In the genomic region with DNA sequence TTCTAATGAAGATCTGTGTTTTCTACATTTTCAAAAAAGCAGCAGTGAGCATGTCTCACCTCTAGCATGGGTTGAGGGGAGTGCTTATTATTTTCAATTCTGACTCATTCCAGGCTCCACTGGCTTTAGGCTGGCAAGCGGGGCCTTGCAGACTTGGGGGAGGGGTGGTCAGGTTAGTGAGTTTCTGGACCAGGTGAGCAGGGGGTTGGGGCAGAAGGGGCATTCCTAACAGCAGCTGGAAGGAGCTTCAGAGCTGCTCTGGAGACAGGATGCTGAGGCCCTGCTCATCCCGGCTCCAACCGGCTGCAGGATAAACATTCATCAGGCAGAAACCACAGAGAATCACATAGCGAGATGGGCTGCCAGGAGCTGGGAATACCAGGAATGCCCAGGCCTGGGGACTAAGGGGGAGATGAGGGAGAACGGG, we compare ENCODE assay signal across 1 cellular context.
TF ChIP-seq lines count a peak whose summit lies in the region.

No MANE protein-coding gene starts in this region.

TF ChIP-seq in GM23338, 12 proteins besides CTCF, POLR2A, EP300 and RAD21 (continued from another document):
- TF ChIP-seq, protein P1, sequence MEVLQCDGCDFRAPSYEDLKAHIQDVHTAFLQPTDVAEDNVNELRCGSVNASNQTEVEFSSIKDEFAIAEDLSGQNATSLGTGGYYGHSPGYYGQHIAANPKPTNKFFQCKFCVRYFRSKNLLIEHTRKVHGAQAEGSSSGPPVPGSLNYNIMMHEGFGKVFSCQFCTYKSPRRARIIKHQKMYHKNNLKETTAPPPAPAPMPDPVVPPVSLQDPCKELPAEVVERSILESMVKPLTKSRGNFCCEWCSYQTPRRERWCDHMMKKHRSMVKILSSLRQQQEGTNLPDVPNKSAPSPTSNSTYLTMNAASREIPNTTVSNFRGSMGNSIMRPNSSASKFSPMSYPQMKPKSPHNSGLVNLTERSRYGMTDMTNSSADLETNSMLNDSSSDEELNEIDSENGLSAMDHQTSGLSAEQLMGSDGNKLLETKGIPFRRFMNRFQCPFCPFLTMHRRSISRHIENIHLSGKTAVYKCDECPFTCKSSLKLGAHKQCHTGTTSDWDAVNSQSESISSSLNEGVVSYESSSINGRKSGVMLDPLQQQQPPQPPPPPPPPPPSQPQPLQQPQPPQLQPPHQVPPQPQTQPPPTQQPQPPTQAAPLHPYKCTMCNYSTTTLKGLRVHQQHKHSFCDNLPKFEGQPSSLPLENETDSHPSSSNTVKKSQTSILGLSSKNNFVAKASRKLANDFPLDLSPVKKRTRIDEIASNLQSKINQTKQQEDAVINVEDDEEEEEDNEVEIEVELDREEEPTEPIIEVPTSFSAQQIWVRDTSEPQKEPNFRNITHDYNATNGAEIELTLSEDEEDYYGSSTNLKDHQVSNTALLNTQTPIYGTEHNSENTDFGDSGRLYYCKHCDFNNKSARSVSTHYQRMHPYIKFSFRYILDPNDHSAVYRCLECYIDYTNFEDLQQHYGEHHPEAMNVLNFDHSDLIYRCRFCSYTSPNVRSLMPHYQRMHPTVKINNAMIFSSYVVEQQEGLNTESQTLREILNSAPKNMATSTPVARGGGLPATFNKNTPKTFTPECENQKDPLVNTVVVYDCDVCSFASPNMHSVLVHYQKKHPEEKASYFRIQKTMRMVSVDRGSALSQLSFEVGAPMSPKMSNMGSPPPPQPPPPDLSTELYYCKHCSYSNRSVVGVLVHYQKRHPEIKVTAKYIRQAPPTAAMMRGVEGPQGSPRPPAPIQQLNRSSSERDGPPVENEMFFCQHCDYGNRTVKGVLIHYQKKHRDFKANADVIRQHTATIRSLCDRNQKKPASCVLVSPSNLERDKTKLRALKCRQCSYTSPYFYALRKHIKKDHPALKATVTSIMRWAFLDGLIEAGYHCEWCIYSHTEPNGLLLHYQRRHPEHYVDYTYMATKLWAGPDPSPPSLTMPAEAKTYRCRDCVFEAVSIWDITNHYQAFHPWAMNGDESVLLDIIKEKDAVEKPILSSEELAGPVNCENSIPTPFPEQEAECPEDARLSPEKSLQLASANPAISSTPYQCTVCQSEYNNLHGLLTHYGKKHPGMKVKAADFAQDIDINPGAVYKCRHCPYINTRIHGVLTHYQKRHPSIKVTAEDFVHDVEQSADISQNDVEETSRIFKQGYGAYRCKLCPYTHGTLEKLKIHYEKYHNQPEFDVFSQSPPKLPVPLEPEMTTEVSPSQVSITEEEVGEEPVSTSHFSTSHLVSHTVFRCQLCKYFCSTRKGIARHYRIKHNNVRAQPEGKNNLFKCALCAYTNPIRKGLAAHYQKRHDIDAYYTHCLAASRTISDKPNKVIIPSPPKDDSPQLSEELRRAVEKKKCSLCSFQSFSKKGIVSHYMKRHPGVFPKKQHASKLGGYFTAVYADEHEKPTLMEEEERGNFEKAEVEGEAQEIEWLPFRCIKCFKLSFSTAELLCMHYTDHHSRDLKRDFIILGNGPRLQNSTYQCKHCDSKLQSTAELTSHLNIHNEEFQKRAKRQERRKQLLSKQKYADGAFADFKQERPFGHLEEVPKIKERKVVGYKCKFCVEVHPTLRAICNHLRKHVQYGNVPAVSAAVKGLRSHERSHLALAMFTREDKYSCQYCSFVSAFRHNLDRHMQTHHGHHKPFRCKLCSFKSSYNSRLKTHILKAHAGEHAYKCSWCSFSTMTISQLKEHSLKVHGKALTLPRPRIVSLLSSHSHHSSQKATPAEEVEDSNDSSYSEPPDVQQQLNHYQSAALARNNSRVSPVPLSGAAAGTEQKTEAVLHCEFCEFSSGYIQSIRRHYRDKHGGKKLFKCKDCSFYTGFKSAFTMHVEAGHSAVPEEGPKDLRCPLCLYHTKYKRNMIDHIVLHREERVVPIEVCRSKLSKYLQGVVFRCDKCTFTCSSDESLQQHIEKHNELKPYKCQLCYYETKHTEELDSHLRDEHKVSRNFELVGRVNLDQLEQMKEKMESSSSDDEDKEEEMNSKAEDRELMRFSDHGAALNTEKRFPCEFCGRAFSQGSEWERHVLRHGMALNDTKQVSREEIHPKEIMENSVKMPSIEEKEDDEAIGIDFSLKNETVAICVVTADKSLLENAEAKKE (CRISPR knock-in tag; IDR thresholded peaks at IDR 0.05): no peak
- no peak for TF ChIP-seq EZH2phosphoT487 (IDR thresholded peaks at IDR 0.05; ENCODE audit: unreplicated experiment)
- TF ChIP-seq, protein P2, sequence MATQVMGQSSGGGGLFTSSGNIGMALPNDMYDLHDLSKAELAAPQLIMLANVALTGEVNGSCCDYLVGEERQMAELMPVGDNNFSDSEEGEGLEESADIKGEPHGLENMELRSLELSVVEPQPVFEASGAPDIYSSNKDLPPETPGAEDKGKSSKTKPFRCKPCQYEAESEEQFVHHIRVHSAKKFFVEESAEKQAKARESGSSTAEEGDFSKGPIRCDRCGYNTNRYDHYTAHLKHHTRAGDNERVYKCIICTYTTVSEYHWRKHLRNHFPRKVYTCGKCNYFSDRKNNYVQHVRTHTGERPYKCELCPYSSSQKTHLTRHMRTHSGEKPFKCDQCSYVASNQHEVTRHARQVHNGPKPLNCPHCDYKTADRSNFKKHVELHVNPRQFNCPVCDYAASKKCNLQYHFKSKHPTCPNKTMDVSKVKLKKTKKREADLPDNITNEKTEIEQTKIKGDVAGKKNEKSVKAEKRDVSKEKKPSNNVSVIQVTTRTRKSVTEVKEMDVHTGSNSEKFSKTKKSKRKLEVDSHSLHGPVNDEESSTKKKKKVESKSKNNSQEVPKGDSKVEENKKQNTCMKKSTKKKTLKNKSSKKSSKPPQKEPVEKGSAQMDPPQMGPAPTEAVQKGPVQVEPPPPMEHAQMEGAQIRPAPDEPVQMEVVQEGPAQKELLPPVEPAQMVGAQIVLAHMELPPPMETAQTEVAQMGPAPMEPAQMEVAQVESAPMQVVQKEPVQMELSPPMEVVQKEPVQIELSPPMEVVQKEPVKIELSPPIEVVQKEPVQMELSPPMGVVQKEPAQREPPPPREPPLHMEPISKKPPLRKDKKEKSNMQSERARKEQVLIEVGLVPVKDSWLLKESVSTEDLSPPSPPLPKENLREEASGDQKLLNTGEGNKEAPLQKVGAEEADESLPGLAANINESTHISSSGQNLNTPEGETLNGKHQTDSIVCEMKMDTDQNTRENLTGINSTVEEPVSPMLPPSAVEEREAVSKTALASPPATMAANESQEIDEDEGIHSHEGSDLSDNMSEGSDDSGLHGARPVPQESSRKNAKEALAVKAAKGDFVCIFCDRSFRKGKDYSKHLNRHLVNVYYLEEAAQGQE (IDR thresholded peaks at IDR 0.05; ENCODE audit: unreplicated experiment): no peak
- no peak for TF ChIP-seq ZNF331 (CRISPR knock-in tag; IDR thresholded peaks at IDR 0.05; ENCODE audit: low read depth)
